ENCODE assay signal across 19 cellular contexts in the genomic region with DNA sequence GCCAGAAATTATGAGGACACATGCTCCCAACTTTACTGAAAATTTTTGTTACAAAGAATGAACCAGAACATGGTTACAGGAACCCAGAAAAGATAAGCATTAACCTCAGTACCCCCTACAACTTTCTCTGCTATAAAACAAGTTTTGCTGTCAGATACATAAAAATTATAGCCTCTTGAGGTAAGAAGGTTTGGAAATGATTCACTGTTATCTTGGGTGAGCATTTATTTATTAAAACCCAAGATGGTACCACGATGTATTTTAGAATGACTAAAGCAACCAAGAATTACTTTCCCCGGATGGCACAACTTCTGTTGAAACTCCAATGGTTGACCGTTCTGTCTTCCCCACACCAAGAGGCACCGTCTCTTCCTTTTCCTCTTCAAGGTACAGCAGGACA.
A peak's percentile ranks its signal among the peaks of the same experiment; 100 is the strongest.
DNase-seq lines count a peak whose midpoint lies in the region; ATAC-seq and TF ChIP-seq lines count a peak whose summit lies in the region.
"Had no signal": no experiment of that assay in that cellular context is flagged by ENCODE, and none has a peak within 500 bp of the region (broad histone marks: within the 10 kb centered on the region; RNA-seq: fewer than 3 reads in every experiment).

No MANE protein-coding gene starts in this region.

- H3K9ac ChIP-seq in fibroblast of lung (ENCODE audit: insufficient read depth, low read length) (no peak overlapping the region), SK-N-SH (no peak overlapping the region)

- 85% methylated on average over 4 of the region's 4 CpGs for WGBS in SK-N-SH (ENCODE audit: low lambda C conversion rate)

- H3K4me1 Mint-ChIP-seq in natural killer cell treated with Interleukin-12 subunit alpha and Interleukin-12 subunit beta and Interleukin-15 and Interleukin-18, amount 100 ng/mL, for 72 hours (ENCODE audit: low read depth in 2 of 2): peaks cover 44 to 48% of the 10 kb centered on the region in 2 donors
- peaks cover 41 to 42% of the 10 kb centered on the region in 2 donors for H3K4me1 Mint-ChIP-seq in natural killer cell
- peaks cover 45% of the 10 kb centered on the region for H3K4me1 Mint-ChIP-seq in T-helper 17 cell
- H3K4me1 Mint-ChIP-seq in stimulated activated naive B cell treated with anti-CD40 and anti-IgM and Interleukin-4, amounts not matched to agents 10 μg/mL and 1 μg/mL and 100 μg/mL, for 72 hours: peaks cover 0 to 9% of the 10 kb centered on the region in 2 donors

- H3K4me3 ChIP-seq in fibroblast of lung (replicated peaks in 1 of 4; ENCODE audit: control extremely low read depth in 1 of 4, insufficient read depth in 1 of 4, low read depth in 3 of 4, low read length in 4 of 4): no peak overlapping the region
- H3K4me3 ChIP-seq in SK-N-SH (ENCODE audit: low read depth in 2 of 2, low read length in 1 of 2): no peak overlapping the region
- H3K4me3 ChIP-seq: SJSA1 had no signal

- peaks cover 22% of the 10 kb centered on the region for H3K79me2 ChIP-seq in fibroblast of lung (ENCODE audit: control insufficient read depth, insufficient read depth, low read length)
- peaks cover 58% of the 10 kb centered on the region; the same call in 1 of the 2 replicates for H3K79me2 ChIP-seq in SK-N-SH (ENCODE audit: insufficient read depth)

- H3K9me2 ChIP-seq in SK-N-SH: no peaks in the 10 kb centered on the region

- TF ChIP-seq EP300 in SK-N-SH (IDR thresholded peaks at IDR 0.05; ENCODE audit: borderline replicate concordance in 1 of 2, low read depth in 1 of 2, low read length in 1 of 2): no peak

- no peak for ATAC-seq in natural killer cell treated with Interleukin-12 subunit alpha and Interleukin-12 subunit beta and Interleukin-15 and Interleukin-18, amount 100 ng/mL, for 72 hours
- ATAC-seq in natural killer cell: no peak
- no peak for ATAC-seq in T-helper 17 cell
- no peak for ATAC-seq in stimulated activated naive B cell treated with anti-CD40 and anti-IgM and Interleukin-4, amounts not matched to agents 10 μg/mL and 1 μg/mL and 100 μg/mL, for 72 hours (replicated peaks)
- ATAC-seq: effector memory CD8-positive, alpha-beta T cell had no signal

- H3K27ac Mint-ChIP-seq in natural killer cell treated with Interleukin-12 subunit alpha and Interleukin-12 subunit beta and Interleukin-15 and Interleukin-18, amount 100 ng/mL, for 72 hours: peak overlapping the region; percentile 38 to 48
- H3K27ac Mint-ChIP-seq in natural killer cell: no peak overlapping the region
- H3K27ac Mint-ChIP-seq in T-helper 17 cell: peak overlapping the region; percentile 86
- H3K27ac Mint-ChIP-seq in stimulated activated naive B cell treated with anti-CD40 and anti-IgM and Interleukin-4, amounts not matched to agents 10 μg/mL and 1 μg/mL and 100 μg/mL, for 72 hours: no peak overlapping the region
- H3K27ac Mint-ChIP-seq: IgD-negative memory B cell had no signal

- no peak for DNase-seq in natural killer cell treated with Interleukin-12 subunit alpha and Interleukin-12 subunit beta and Interleukin-15 and Interleukin-18, amount 100 ng/mL, for 72 hours (ENCODE audit: low spot score)
- DNase-seq in natural killer cell (no peak), T-helper 17 cell (no peak), fibroblast of lung (ENCODE audit: low read depth in 2 of 2) (no peak), GDM1 (lab: John Stamatoyannopoulos, UW) (no peak), SK-N-SH (no peak)
- no peak for DNase-seq in stimulated activated naive B cell treated with anti-CD40 and anti-IgM and Interleukin-4, amounts not matched to agents 10 μg/mL and 1 μg/mL and 100 μg/mL, for 72 hours
- DNase-seq: activated CD4-positive, CD25-positive, alpha-beta regulatory T cell treated with anti-CD3 and anti-CD28 coated beads, Interleukin-2, amount 50 U/mL, for 72 hours; activated T-cell treated with anti-CD3 and anti-CD28 coated beads for 4 hours; BE2C; effector memory CD8-positive, alpha-beta T cell; kidney glomerular epithelial cell; NCI-H2107; NCI-H69; occipital lobe; stimulated activated CD4-positive, alpha-beta T cell treated with anti-CD3 and anti-CD28 coated beads, Interleukin-2, amount 100 ng/mL, for 48 hours; T-helper 9 cell had no signal

- intact Hi-C loops in natural killer cell (cut with micrococcal nuclease): no loop called here

- CTCF ChIA-PET in SK-N-SH (lab: Yijun Ruan, JAX): interaction anchor here (1.2 kb wide), 1 partner anchor 8 kb away, joined by 6 read pairs; no protein-coding TSS in a partner anchor

- H2AFZ ChIP-seq in fibroblast of lung (ENCODE audit: low read length) (no peak overlapping the region), SK-N-SH (ENCODE audit: low read depth) (no peak overlapping the region)

- peaks cover 37% of the 10 kb centered on the region for H3F3A ChIP-seq in SK-N-SH (replicated peaks; ENCODE audit: insufficient read depth)

- H4K20me1 ChIP-seq in fibroblast of lung (ENCODE audit: control insufficient read depth, extremely low read depth, insufficient read depth, low read length): no peaks in the 10 kb centered on the region
- peaks cover 19% of the 10 kb centered on the region for H4K20me1 ChIP-seq in SK-N-SH (ENCODE audit: insufficient read depth)

- no peak for TF ChIP-seq RAD21 in SK-N-SH (IDR thresholded peaks at IDR 0.05; ENCODE audit: low read length)

- POLR2A ChIA-PET in SK-N-SH (lab: Yijun Ruan, JAX): no interaction called here

- H3K27me3 Mint-ChIP-seq in natural killer cell treated with Interleukin-12 subunit alpha and Interleukin-12 subunit beta and Interleukin-15 and Interleukin-18, amount 100 ng/mL, for 72 hours: no peaks in the 10 kb centered on the region
- H3K27me3 Mint-ChIP-seq in natural killer cell (ENCODE audit: low read depth in 2 of 2) (no peaks in the 10 kb centered on the region), T-helper 17 cell (no peaks in the 10 kb centered on the region)
- peaks cover 6 to 7% of the 10 kb centered on the region in 2 donors for H3K27me3 Mint-ChIP-seq in stimulated activated naive B cell treated with anti-CD40 and anti-IgM and Interleukin-4, amounts not matched to agents 10 μg/mL and 1 μg/mL and 100 μg/mL, for 72 hours
- H3K27me3 Mint-ChIP-seq: effector memory CD8-positive, alpha-beta T cell had no signal

- H3K9me3 ChIP-seq in T-helper 17 cell (ENCODE audit: control insufficient read depth, low read length, poor library complexity, severe bottlenecking) (no peaks in the 10 kb centered on the region), fibroblast of lung (ENCODE audit: control insufficient read depth, insufficient read depth, low read depth, low read length) (no peaks in the 10 kb centered on the region), SK-N-SH (no peaks in the 10 kb centered on the region)
- H3K9me3 ChIP-seq: BE2C, SJSA1 had no signal

- H3K4me1 ChIP-seq in fibroblast of lung (ENCODE audit: control insufficient read depth, extremely low read depth, insufficient read depth, low read length) (peaks cover 29% of the 10 kb centered on the region), SK-N-SH (ENCODE audit: control insufficient read depth in 1 of 2, insufficient read depth in 2 of 2, low read depth in 1 of 2, low read length in 1 of 2) (peaks cover 6 to 48% of the 10 kb centered on the region in 2 experiments)
- H3K4me1 ChIP-seq: BE2C had no signal

- H3K4me2 ChIP-seq in fibroblast of lung (ENCODE audit: extremely low read depth, insufficient read depth, low read length) (no peak overlapping the region), SK-N-SH (no peak overlapping the region; the same call in 1 of the 2 replicates)

- H3K27me3 ChIP-seq in fibroblast of lung (ENCODE audit: control insufficient read depth, insufficient read depth, low read length) (no peaks in the 10 kb centered on the region), SK-N-SH (ENCODE audit: insufficient read depth) (no peaks in the 10 kb centered on the region)
- H3K27me3 ChIP-seq: BE2C, SJSA1 had no signal

- H3K9me3 Mint-ChIP-seq in natural killer cell treated with Interleukin-12 subunit alpha and Interleukin-12 subunit beta and Interleukin-15 and Interleukin-18, amount 100 ng/mL, for 72 hours: peaks cover 5% of the 10 kb centered on the region
- no peaks in the 10 kb centered on the region for H3K9me3 Mint-ChIP-seq in natural killer cell
- H3K9me3 Mint-ChIP-seq in stimulated activated naive B cell treated with anti-CD40 and anti-IgM and Interleukin-4, amounts not matched to agents 10 μg/mL and 1 μg/mL and 100 μg/mL, for 72 hours: no peaks in the 10 kb centered on the region
- H3K9me3 Mint-ChIP-seq: effector memory CD8-positive, alpha-beta T cell had no signal

- peaks cover 6% of the 10 kb centered on the region for H3K36me3 Mint-ChIP-seq in natural killer cell treated with Interleukin-12 subunit alpha and Interleukin-12 subunit beta and Interleukin-15 and Interleukin-18, amount 100 ng/mL, for 72 hours
- H3K36me3 Mint-ChIP-seq in natural killer cell (no peaks in the 10 kb centered on the region), T-helper 17 cell (ENCODE audit: low read depth) (peaks cover 8% of the 10 kb centered on the region)
- no peaks in the 10 kb centered on the region for H3K36me3 Mint-ChIP-seq in stimulated activated naive B cell treated with anti-CD40 and anti-IgM and Interleukin-4, amounts not matched to agents 10 μg/mL and 1 μg/mL and 100 μg/mL, for 72 hours
- H3K36me3 Mint-ChIP-seq: IgD-negative memory B cell had no signal

- H3K4me3 Mint-ChIP-seq in natural killer cell treated with Interleukin-12 subunit alpha and Interleukin-12 subunit beta and Interleukin-15 and Interleukin-18, amount 100 ng/mL, for 72 hours: peak overlapping the region; percentile 11
- no peak overlapping the region for H3K4me3 Mint-ChIP-seq in natural killer cell
- peak overlapping the region; percentile 5 for H3K4me3 Mint-ChIP-seq in T-helper 17 cell
- no peak overlapping the region for H3K4me3 Mint-ChIP-seq in stimulated activated naive B cell treated with anti-CD40 and anti-IgM and Interleukin-4, amounts not matched to agents 10 μg/mL and 1 μg/mL and 100 μg/mL, for 72 hours
- H3K4me3 Mint-ChIP-seq: IgD-negative memory B cell had no signal

- H3K27ac ChIP-seq in fibroblast of lung (ENCODE audit: insufficient read depth, low read length) (peak overlapping the region; percentile 24), SK-N-SH (ENCODE audit: low read depth in 2 of 2, low read length in 1 of 2) (peak overlapping the region in 1 of 2 experiments; percentile 61; a peak in 2 of 4 replicates)

- TF ChIP-seq CTCF in natural killer cell (IDR thresholded peaks at IDR 0.05) (no peak), fibroblast of lung (conservative IDR thresholded peaks at IDR 0.05 in 1 of 2, IDR thresholded peaks at IDR 0.05 in 1 of 2; ENCODE audit: low read depth in 1 of 2, low read length in 2 of 2) (no peak), SK-N-SH (IDR thresholded peaks at IDR 0.05) (no peak)

- H3K36me3 ChIP-seq in fibroblast of lung (ENCODE audit: control insufficient read depth, insufficient read depth, low read length) (no peaks in the 10 kb centered on the region), SK-N-SH (replicated peaks in 1 of 2; ENCODE audit: control insufficient read depth in 1 of 2, insufficient read depth in 2 of 2, low read length in 1 of 2) (peaks cover 0 to 4% of the 10 kb centered on the region in 2 experiments)
- H3K36me3 ChIP-seq: BE2C had no signal

Comparison
In these comparisons a context has a peak if more than half of its experiments do, and no peak if none do; other contexts are left out.
1. H3K27ac Mint-ChIP-seq: peak in natural killer cell treated with Interleukin-12 subunit alpha and Interleukin-12 subunit beta and Interleukin-15 and Interleukin-18, amount 100 ng/mL, for 72 hours (2 of 2) and T-helper 17 cell (single experiment); none in natural killer cell (0 of 2) and stimulated activated naive B cell treated with anti-CD40 and anti-IgM and Interleukin-4, amounts not matched to agents 10 μg/mL and 1 μg/mL and 100 μg/mL, for 72 hours (single experiment).
2. H3K4me3 Mint-ChIP-seq: peak in natural killer cell treated with Interleukin-12 subunit alpha and Interleukin-12 subunit beta and Interleukin-15 and Interleukin-18, amount 100 ng/mL, for 72 hours (single experiment) and T-helper 17 cell (single experiment); none in natural killer cell (single experiment) and stimulated activated naive B cell treated with anti-CD40 and anti-IgM and Interleukin-4, amounts not matched to agents 10 μg/mL and 1 μg/mL and 100 μg/mL, for 72 hours (0 of 2).